Comparison of ENCODE assay signal across 19 cellular contexts in genomic region chr7:86943447-86943846, GRCh38.
DNase-seq lines count a peak whose midpoint lies in the region; ATAC-seq and TF ChIP-seq lines count a peak whose summit lies in the region.
"Had no signal": no experiment of that assay in that cellular context is flagged by ENCODE, and none has a peak within 500 bp of the region (broad histone marks: within the 10 kb centered on the region; RNA-seq: fewer than 3 reads in every experiment).

No MANE protein-coding gene starts in this region.

- H3K36me3 Mint-ChIP-seq in endodermal cell (ENCODE audit: low read depth), result peaks cover 21% of the 10 kb centered on the region
- H3K36me3 Mint-ChIP-seq: CD8-positive, alpha-beta T cell had no signal

- H3K27me3 ChIP-seq in cardiac muscle cell (no peaks in the 10 kb centered on the region), endodermal cell (ENCODE audit: control insufficient read depth, insufficient read depth, low read length, poor library complexity, severe bottlenecking) (no peaks in the 10 kb centered on the region), MM.1S (replicated peaks; ENCODE audit: insufficient read depth, low read length) (no peaks in the 10 kb centered on the region), esophagus muscularis mucosa (no peaks in the 10 kb centered on the region)
- H3K27me3 ChIP-seq: BLaER1 treated with 17β-estradiol and CSF1 and Interleukin-3, amounts not matched to agents 10 nM and 100 nM had no signal

- TF ChIP-seq POLR2A in esophagus muscularis mucosa (IDR thresholded peaks at IDR 0.05; ENCODE audit: low read depth), result no peak

- no peaks in the 10 kb centered on the region for H3K9me2 ChIP-seq in MM.1S (replicated peaks; ENCODE audit: insufficient read depth, low read length)

- H3K27ac ChIP-seq in cardiac muscle cell (peak overlapping the region; percentile 25), endodermal cell (ENCODE audit: low read depth, low read length) (no peak overlapping the region), mesodermal cell (ENCODE audit: low read depth, low read length, severe bottlenecking) (peak overlapping the region; percentile 50), MM.1S (ENCODE audit: low read length) (no peak overlapping the region), esophagus muscularis mucosa (replicated peaks in 1 of 4) (no peak overlapping the region)
- H3K27ac ChIP-seq: 22Rv1; A549; BLaER1 treated with 17β-estradiol and CSF1 and Interleukin-3, amounts not matched to agents 10 nM and 100 nM; C4-2B had no signal

- no peak for TF ChIP-seq CTCF in cardiac muscle cell (IDR thresholded peaks at IDR 0.05; ENCODE audit: low read depth, low read length)
- no peak for TF ChIP-seq CTCF in endodermal cell (conservative IDR thresholded peaks at IDR 0.05)
- TF ChIP-seq CTCF in MM.1S (IDR thresholded peaks at IDR 0.05; ENCODE audit: low read length), result no peak
- TF ChIP-seq CTCF in esophagus muscularis mucosa (IDR thresholded peaks at IDR 0.05), result no peak

- no peak for ATAC-seq in Right ventricle myocardium superior (ENCODE audit: poor library complexity)
- ATAC-seq in HG02981 (IDR thresholded peaks at IDR 0.05; ENCODE audit: unreplicated experiment), result no peak
- ATAC-seq: A549; CD8-positive, alpha-beta T cell had no signal

- H3K9me3 ChIP-seq in cardiac muscle cell (ENCODE audit: low read depth) (no peaks in the 10 kb centered on the region), endodermal cell (ENCODE audit: control insufficient read depth, low read length) (no peaks in the 10 kb centered on the region), mesodermal cell (ENCODE audit: control insufficient read depth, low read length) (no peaks in the 10 kb centered on the region), MM.1S (replicated peaks; ENCODE audit: insufficient read depth, low read length) (no peaks in the 10 kb centered on the region), esophagus muscularis mucosa (no peaks in the 10 kb centered on the region)
- H3K9me3 ChIP-seq: A549; BLaER1 treated with 17β-estradiol and CSF1 and Interleukin-3, amounts not matched to agents 10 nM and 100 nM; Caco-2 had no signal

- no peaks in the 10 kb centered on the region for H3K79me2 ChIP-seq in MM.1S (ENCODE audit: low read length)

- H3K4me3 Mint-ChIP-seq in endodermal cell, result no peak overlapping the region
- H3K4me3 Mint-ChIP-seq: B cell; CD4-positive, alpha-beta T cell; CD8-positive, alpha-beta T cell had no signal

- TF ChIP-seq EP300 in esophagus muscularis mucosa (IDR thresholded peaks at IDR 0.05), result no peak

- WGBS in endodermal cell (ENCODE audit: insufficient coverage in 1 of 2, insufficient read length in 1 of 2), 2 experiments, result 92 to 100% methylated on average over 1 of the region's 1 CpG
- 100% methylated on average over 1 of the region's 1 CpG for WGBS in mesodermal cell (ENCODE audit: insufficient coverage in 2 of 2), 2 experiments
- WGBS in esophagus muscularis mucosa, result 96% methylated on average over 1 of the region's 1 CpG

- H3K4me1 ChIP-seq in cardiac muscle cell (ENCODE audit: low read depth) (peaks cover 44% of the 10 kb centered on the region), endodermal cell (ENCODE audit: control insufficient read depth, insufficient read depth, low read length) (peaks cover 27% of the 10 kb centered on the region), mesodermal cell (ENCODE audit: control insufficient read depth, insufficient read depth, low read length, poor library complexity, severe bottlenecking) (peaks cover 17% of the 10 kb centered on the region), MM.1S (ENCODE audit: low read length) (no peaks in the 10 kb centered on the region), esophagus muscularis mucosa (peaks cover 0 to 5% (median 4%) of the 10 kb centered on the region in 4 donors)
- H3K4me1 ChIP-seq: A549; BLaER1 treated with 17β-estradiol and CSF1 and Interleukin-3, amounts not matched to agents 10 nM and 100 nM had no signal

- H3K4me3 ChIP-seq in cardiac muscle cell (no peak overlapping the region), endodermal cell (ENCODE audit: low read length) (peak overlapping the region; percentile 31), mesodermal cell (ENCODE audit: extremely low read depth, insufficient read depth, low read length, poor library complexity, severe bottlenecking) (no peak overlapping the region), MM.1S (ENCODE audit: low read length) (no peak overlapping the region), esophagus muscularis mucosa (no peak overlapping the region)
- H3K4me3 ChIP-seq: A549; BLaER1 treated with 17β-estradiol and CSF1 and Interleukin-3, amounts not matched to agents 10 nM and 100 nM had no signal

- no peaks in the 10 kb centered on the region for H3K9me3 Mint-ChIP-seq in endodermal cell
- H3K9me3 Mint-ChIP-seq: CD4-positive, alpha-beta T cell; CD8-positive, alpha-beta T cell had no signal

- H3K27me3 Mint-ChIP-seq in endodermal cell (ENCODE audit: insufficient read depth), result no peaks in the 10 kb centered on the region
- H3K27me3 Mint-ChIP-seq: B cell had no signal

- no peak overlapping the region for H2AFZ ChIP-seq in MM.1S (ENCODE audit: low read length)

- H3K4me2 ChIP-seq in MM.1S (ENCODE audit: low read depth, low read length), result no peak overlapping the region
- H3K4me2 ChIP-seq: A549; BLaER1 treated with 17β-estradiol and CSF1 and Interleukin-3, amounts not matched to agents 10 nM and 100 nM had no signal

- intact Hi-C loops in Right ventricle myocardium superior (cut with DNase I), result loop anchor here (5.0 kb wide), 1 partner anchor 289 kb away; no protein-coding TSS in a partner anchor
- intact Hi-C loops in esophagus muscularis mucosa (cut with DNase I), result loop anchor here (5.0 kb wide), 1 partner anchor 204 kb away; no protein-coding TSS in a partner anchor

- no peak overlapping the region for H3K27ac Mint-ChIP-seq in endodermal cell
- H3K27ac Mint-ChIP-seq: B cell; CD4-positive, alpha-beta T cell; CD8-positive, alpha-beta T cell had no signal

- H4K20me1 ChIP-seq in MM.1S (ENCODE audit: insufficient read depth, low read length), result no peaks in the 10 kb centered on the region
- H4K20me1 ChIP-seq: BLaER1 treated with 17β-estradiol and CSF1 and Interleukin-3, amounts not matched to agents 10 nM and 100 nM had no signal

- H3K36me3 ChIP-seq in cardiac muscle cell, result peaks cover 5% of the 10 kb centered on the region
- peaks cover 34% of the 10 kb centered on the region for H3K36me3 ChIP-seq in endodermal cell (ENCODE audit: control insufficient read depth, insufficient read depth, low read length)
- H3K36me3 ChIP-seq in mesodermal cell (ENCODE audit: control insufficient read depth, insufficient read depth, low read length), result peaks cover 4% of the 10 kb centered on the region
- H3K36me3 ChIP-seq in MM.1S (replicated peaks; ENCODE audit: insufficient read depth, low read length), result no peaks in the 10 kb centered on the region
- no peaks in the 10 kb centered on the region for H3K36me3 ChIP-seq in esophagus muscularis mucosa
- H3K36me3 ChIP-seq: BLaER1 treated with 17β-estradiol and CSF1 and Interleukin-3, amounts not matched to agents 10 nM and 100 nM had no signal

- H3K9ac ChIP-seq in endodermal cell (ENCODE audit: extremely low read depth, low read length, poor library complexity, severe bottlenecking), result no peak overlapping the region
- no peak overlapping the region for H3K9ac ChIP-seq in MM.1S (ENCODE audit: low read length)
- H3K9ac ChIP-seq: BLaER1 treated with 17β-estradiol and CSF1 and Interleukin-3, amounts not matched to agents 10 nM and 100 nM had no signal

- H3K4me1 Mint-ChIP-seq in endodermal cell, result peaks cover 64% of the 10 kb centered on the region

- no peak for DNase-seq in cardiac muscle cell (ENCODE audit: low read depth in 1 of 2, low spot score in 1 of 2)
- DNase-seq in Right ventricle myocardium superior, result no peak
- DNase-seq in endodermal cell, result no peak
- DNase-seq in MM.1S, result no peak
- DNase-seq in esophagus muscularis mucosa (ENCODE audit: extremely low spot score), result no peak
- DNase-seq: AML-193; Caco-2; Calu3; CD4-positive, alpha-beta T cell; CD8-positive, alpha-beta T cell; DMS79 treated with DMSO at 0.1 percent for 48 hours; GF-D8 had no signal

- H3F3A ChIP-seq in MM.1S (ENCODE audit: insufficient read depth, low read length), result no peaks in the 10 kb centered on the region

Comparison
In these comparisons a context has a peak if more than half of its experiments do, and no peak if none do; other contexts are left out.
1. H3K27ac ChIP-seq: peak in cardiac muscle cell (single experiment) and mesodermal cell (single experiment); none in endodermal cell (single experiment), MM.1S (single experiment) and esophagus muscularis mucosa (0 of 4).